ENCODE assay signal across 8 cellular contexts in genomic region chr15:41416742-41417417, GRCh38. TPM values are rescaled to one million over a fixed set of nuclear protein-coding genes. Genes with fewer than 3 reads are reported as not detected.
DNase-seq lines count a peak whose midpoint lies in the region; ATAC-seq and TF ChIP-seq lines count a peak whose summit lies in the region.

TSS of gene RTF1 (plus strand) at chr15:41417095. CDS start at chr15:41417116, 21 bp downstream.

- H3K9me2 ChIP-seq in GM23248 (ENCODE audit: insufficient read depth): no peaks in the 10 kb centered on the region

- peaks cover 30% of the 10 kb centered on the region in 2 donors for H3K4me1 Mint-ChIP-seq in natural killer cell treated with Interleukin-12 subunit alpha and Interleukin-12 subunit beta and Interleukin-15 and Interleukin-18, amount 100 ng/mL, for 72 hours (ENCODE audit: low read depth in 2 of 2)

- ATAC-seq in DND-41 (ENCODE audit: insufficient read depth, low read depth): peak; percentile 91
- peak; percentile 97 for ATAC-seq in natural killer cell treated with Interleukin-12 subunit alpha and Interleukin-12 subunit beta and Interleukin-15 and Interleukin-18, amount 100 ng/mL, for 72 hours

- H2AFZ ChIP-seq in DND-41 (ENCODE audit: low read depth, low read length) (peak within 1 kb of the TSS; percentile 96), GM23248 (peak within 1 kb of the TSS; percentile 95)

- WGBS in GM23248 (ENCODE audit: low coverage in 1 of 2, low lambda C conversion rate in 2 of 2, missing lambda C conversion rate in 2 of 2), 2 experiments: 1% methylated on average over 29 to 73 of the region's 74 CpGs

- H3K9me3 Mint-ChIP-seq in natural killer cell treated with Interleukin-12 subunit alpha and Interleukin-12 subunit beta and Interleukin-15 and Interleukin-18, amount 100 ng/mL, for 72 hours: no peaks in the 10 kb centered on the region

- H3K36me3 ChIP-seq in DND-41 (ENCODE audit: insufficient read depth, low read length) (no peaks in the 10 kb centered on the region; the same call in 1 of the 2 replicates), GM23248 (ENCODE audit: low read depth) (no peaks in the 10 kb centered on the region)

- DNase-seq in DND-41 (peak; percentile 94), GM23248 (peak; percentile 94), LHCN-M2 (ENCODE audit: low read depth) (peak; percentile 84), fibroblast of peridontal ligament (ENCODE audit: extremely low read depth) (peak; percentile 76)
- peak; percentile 97 for DNase-seq in activated T-helper 9 cell treated with anti-CD3 and anti-CD28 coated beads, Interleukin-2, amount 50 U/mL, for 16 hours (ENCODE audit: low read depth)
- peak; percentile 96 for DNase-seq in natural killer cell treated with Interleukin-12 subunit alpha and Interleukin-12 subunit beta and Interleukin-15 and Interleukin-18, amount 100 ng/mL, for 72 hours (ENCODE audit: low spot score)
- peak; percentile 92 for DNase-seq in stimulated activated naive CD4-positive, alpha-beta T cell treated with Interleukin-2 at 50 U/mL for 16 hours (lab: John Stamatoyannopoulos, UW)

- H3K79me2 ChIP-seq in DND-41 (ENCODE audit: insufficient read depth, low read length) (peaks cover 57% of the 10 kb centered on the region), GM23248 (ENCODE audit: insufficient read depth) (peaks cover 67% of the 10 kb centered on the region)

- H3K27ac Mint-ChIP-seq in natural killer cell treated with Interleukin-12 subunit alpha and Interleukin-12 subunit beta and Interleukin-15 and Interleukin-18, amount 100 ng/mL, for 72 hours: peak within 1 kb of the TSS; percentile 88 to 97

- H3K9ac ChIP-seq in DND-41 (ENCODE audit: low read depth, low read length): peak within 1 kb of the TSS; percentile 85
- H3K9ac ChIP-seq in GM23248: peak within 1 kb of the TSS; percentile 85

- H3K4me1 ChIP-seq in DND-41 (ENCODE audit: insufficient read depth, low read length) (peaks cover 37% of the 10 kb centered on the region), GM23248 (ENCODE audit: insufficient read depth) (peaks cover 17% of the 10 kb centered on the region)

- H3K27me3 ChIP-seq in DND-41 (ENCODE audit: insufficient read depth, low read length, poor library complexity) (no peaks in the 10 kb centered on the region), GM23248 (replicated peaks; ENCODE audit: insufficient read depth) (no peaks in the 10 kb centered on the region)

- peak within 1 kb of the TSS; percentile 94 for H3K4me2 ChIP-seq in DND-41 (ENCODE audit: insufficient read depth, low read length)
- peak within 1 kb of the TSS; percentile 94 for H3K4me2 ChIP-seq in GM23248 (ENCODE audit: unreplicated experiment)

- no peaks in the 10 kb centered on the region for H3K27me3 Mint-ChIP-seq in natural killer cell treated with Interleukin-12 subunit alpha and Interleukin-12 subunit beta and Interleukin-15 and Interleukin-18, amount 100 ng/mL, for 72 hours

- TF ChIP-seq POLR2A in Raji (IDR thresholded peaks at IDR 0.05; ENCODE audit: insufficient read depth, low read depth, low read length): peak; percentile 94

- in situ Hi-C loops in GM23248 (cut with MboI): no loop called here

- no peak for TF ChIP-seq CTCF in DND-41 (IDR thresholded peaks at IDR 0.05; ENCODE audit: borderline replicate concordance, extremely low read depth, low read length, poor library complexity, severe bottlenecking)

- peaks cover 15% of the 10 kb centered on the region for H3F3A ChIP-seq in GM23248 (ENCODE audit: insufficient read depth)

- H3K9me3 ChIP-seq in DND-41 (ENCODE audit: insufficient read depth, low read length, severe bottlenecking) (no peaks in the 10 kb centered on the region), GM23248 (ENCODE audit: low read depth) (no peaks in the 10 kb centered on the region)

- peaks cover 5% of the 10 kb centered on the region for H3K36me3 Mint-ChIP-seq in natural killer cell treated with Interleukin-12 subunit alpha and Interleukin-12 subunit beta and Interleukin-15 and Interleukin-18, amount 100 ng/mL, for 72 hours

- peak within 1 kb of the TSS; percentile 96 for H3K4me3 Mint-ChIP-seq in natural killer cell treated with Interleukin-12 subunit alpha and Interleukin-12 subunit beta and Interleukin-15 and Interleukin-18, amount 100 ng/mL, for 72 hours

- H4K20me1 ChIP-seq in DND-41 (ENCODE audit: insufficient read depth, low read length) (peaks cover 18% of the 10 kb centered on the region), GM23248 (ENCODE audit: insufficient read depth) (peaks cover 17% of the 10 kb centered on the region; the same call in 1 of the 2 replicates)

- H3K4me3 ChIP-seq in DND-41 (ENCODE audit: low read depth in 1 of 2, low read length in 2 of 2) (peak within 1 kb of the TSS; percentile 94 to 98), GM23248 (peak within 1 kb of the TSS; percentile 84)

- H3K27ac ChIP-seq in DND-41 (ENCODE audit: low read length) (peak within 1 kb of the TSS; percentile 79), GM23248 (peak within 1 kb of the TSS; percentile 66)

RNA-seq across cellular contexts. Expression of gene RTF1, which starts in this region (rescaled TPM):
- 16.3 and 20.5 TPM in 2 replicates for total RNA-seq in GM23248 (2014; rRNA removed; shearing (Covaris generic))
- polyA plus RNA-seq in GM23248 (2016; fragmentation: Nextera tagmentation; extraction: Ambion mirVana): 58.6 and 61.7 TPM in 2 replicates
- total RNA-seq in LHCN-M2 (2014; rRNA removed): 23.8 and 34.6 TPM in 2 replicates
- 18.6 TPM for polyA plus RNA-seq in LHCN-M2 (2012)
- total RNA-seq in natural killer cell treated with Interleukin-12 subunit alpha and Interleukin-12 subunit beta and Interleukin-15 and Interleukin-18, amount 100 ng/mL, for 72 hours: 10 to 100 TPM; 34.2 to 38.1 TPM

Comparison
In these comparisons a context has a peak if more than half of its experiments do, and no peak if none do; other contexts are left out.
1. Peak in every context shown above with its lines: DNase-seq, ATAC-seq, H3K4me3 ChIP-seq and H3K27ac ChIP-seq.